Comparison of ENCODE assay signal across 1 cellular context in genomic region chr19:54171736-54172412, GRCh38.
A peak's percentile ranks its signal among the peaks of the same experiment; 100 is the strongest.
TF ChIP-seq lines count a peak whose summit lies in the region.

No MANE protein-coding gene starts in this region.

TF ChIP-seq in K562, 482 proteins besides CTCF, POLR2A, EP300 and RAD21:
- TF ChIP-seq POLR2G (IDR thresholded peaks at IDR 0.05; ENCODE audit: low read depth, low read length): peak; percentile 74
